ENCODE assay signal across 11 cellular contexts in the genomic region with DNA sequence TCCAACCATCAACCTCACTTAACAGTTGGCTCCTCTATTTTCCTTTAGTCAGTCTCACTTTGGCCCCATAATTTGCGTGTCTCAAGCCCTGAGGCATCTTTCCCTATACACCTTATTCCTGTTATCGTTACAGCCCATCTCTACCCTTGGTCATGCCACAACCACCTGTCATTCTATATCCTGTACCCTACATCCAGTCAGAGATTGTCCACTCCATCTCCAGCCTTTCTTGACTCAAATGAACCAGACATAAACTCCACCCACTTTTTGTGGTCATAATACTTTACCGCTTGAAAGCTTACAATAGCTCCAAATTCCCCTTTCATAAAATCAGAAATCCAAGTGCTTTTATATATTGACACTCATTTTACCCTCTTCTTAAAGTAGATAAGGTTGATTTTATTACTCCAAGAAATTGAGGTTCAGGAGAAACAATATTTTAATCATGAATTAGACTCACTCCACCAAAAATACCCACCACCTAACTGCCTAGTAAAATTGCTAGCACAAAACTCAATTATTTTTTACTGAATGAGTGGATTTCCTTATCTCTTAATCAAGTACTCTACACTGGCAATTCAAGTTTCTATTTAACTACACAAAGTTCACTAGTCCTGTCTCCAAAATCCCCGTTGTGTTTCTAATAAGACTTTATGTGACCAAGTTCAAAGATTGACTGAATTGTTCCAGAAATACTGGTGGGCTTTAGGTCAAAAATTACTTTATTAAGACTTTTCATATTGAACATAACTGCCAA. TPM values are rescaled to one million over a fixed set of nuclear protein-coding genes. Genes with fewer than 3 reads are reported as not detected.
DNase-seq lines count a peak whose midpoint lies in the region; ATAC-seq, FAIRE-seq and TF ChIP-seq lines count a peak whose summit lies in the region.
"Had no signal": no experiment of that assay in that cellular context is flagged by ENCODE, and none has a peak within 500 bp of the region (broad histone marks: within the 10 kb centered on the region; RNA-seq: fewer than 3 reads in every experiment).

No MANE protein-coding gene starts in this region.

- no peak for TF ChIP-seq POLR2A in GM12878 (IDR thresholded peaks at IDR 0.05; ENCODE audit: low read depth, low read length)

- no peak overlapping the region for H3K9ac ChIP-seq in GM12878 (ENCODE audit: control insufficient read depth, insufficient read depth, low read length)

- H3K9me3 ChIP-seq in GM12878 (replicated peaks; ENCODE audit: control insufficient read depth, insufficient read depth, low read length), result peaks cover 2% of the 10 kb centered on the region; the same call in 2 of the 3 replicates

- no peak for TF ChIP-seq CTCF in GM06990 (IDR thresholded peaks at IDR 0.05; ENCODE audit: insufficient read depth, low read length, poor library complexity, severe bottlenecking)
- no peak for TF ChIP-seq CTCF in GM12878 (IDR thresholded peaks at IDR 0.05 in 2 of 3, conservative IDR thresholded peaks at IDR 0.05 in 1 of 3; ENCODE audit: control insufficient read depth in 2 of 3, extremely low read depth in 1 of 3, insufficient read depth in 1 of 3, low read depth in 3 of 3, low read length in 3 of 3)

- RAD21 ChIA-PET in GM12878 (lab: Charles Lee; ENCODE audit: unreplicated experiment), result interaction anchor here (0.6 to 1.4 kb wide), 3 partner anchors 10 to 33 kb away, joined by 3 read pairs; a partner anchor contains a TSS

- no peak overlapping the region for H2AFZ ChIP-seq in GM12878 (ENCODE audit: control insufficient read depth, low read depth, low read length)

- H3K27me3 ChIP-seq in GM06990 (replicated peaks; ENCODE audit: control insufficient read depth, insufficient read depth, low read length) (no peaks in the 10 kb centered on the region), GM12878 (replicated peaks in 1 of 2; ENCODE audit: control insufficient read depth in 2 of 2, insufficient read depth in 2 of 2, low read length in 1 of 2) (no peaks in the 10 kb centered on the region)

- ATAC-seq in GM18907 (IDR thresholded peaks at IDR 0.05; ENCODE audit: unreplicated experiment), result peak; percentile 74
- peak; percentile 92 for ATAC-seq in HG03378 (IDR thresholded peaks at IDR 0.05; ENCODE audit: unreplicated experiment)
- ATAC-seq in GM12878, result peak; percentile 95

- no peaks in the 10 kb centered on the region for H3K36me3 ChIP-seq in GM06990 (ENCODE audit: control insufficient read depth, insufficient read depth, low read length)
- H3K36me3 ChIP-seq in GM12878 (ENCODE audit: control insufficient read depth in 2 of 2, insufficient read depth in 2 of 2, low read length in 1 of 2), result no peaks in the 10 kb centered on the region

- H3K79me2 ChIP-seq in GM12878 (ENCODE audit: control insufficient read depth, insufficient read depth, low read length), result no peaks in the 10 kb centered on the region

- H3K27ac ChIP-seq in GM12878 (ENCODE audit: control insufficient read depth, insufficient read depth), result no peak overlapping the region

- no peak for TF ChIP-seq EP300 in GM12878 (IDR thresholded peaks at IDR 0.05; ENCODE audit: borderline replicate concordance in 1 of 2, control insufficient read depth in 1 of 2, low read depth in 2 of 2, low read length in 2 of 2)

- SMC1A ChIA-PET in GM12878 (lab: Charles Lee; ENCODE audit: uncharacterized antibody, unreplicated experiment), result no interaction called here

- 32% methylated on average over 4 of the region's 4 CpGs for WGBS in GM12878 (ENCODE audit: insufficient coverage, insufficient replicate concordance, low lambda C conversion rate, missing lambda C conversion rate)

- H3K4me2 ChIP-seq in GM12878 (ENCODE audit: control insufficient read depth, insufficient read depth), result peak overlapping the region; percentile 35; the same call in 1 of the 2 replicates

- no peak for FAIRE-seq in GM12878 (lab: Jason Lieb, UNC)
- FAIRE-seq: keratinocyte had no signal

- no peak for TF ChIP-seq RAD21 in GM12878 (IDR thresholded peaks at IDR 0.05; ENCODE audit: insufficient read depth, low read depth, low read length)

- DNase-seq in GM06990 (ENCODE audit: extremely low read depth, insufficient read length) (peak; percentile 36), GM12878 (ENCODE audit: low read depth, low spot score) (no peak), hippocampal formation (lab: John Stamatoyannopoulos, UW) (no peak), Kasumi-1 (lab: John Stamatoyannopoulos, UW) (no peak), globus pallidus (ENCODE audit: low spot score) (no peak), G401 (ENCODE audit: low spot score) (no peak)
- DNase-seq: NCI-H1092 had no signal

- BruUV-seq in GM12878 (replicated peaks; lab: Mats Ljungman, UMichigan), result no TSS peak

- CTCF ChIA-PET in GM12878 (lab: Yijun Ruan, JAX), result interaction anchor here (0.6 to 0.9 kb wide), 2 partner anchors 10 to 33 kb away, joined by 3 to 4 read pairs; no protein-coding TSS in a partner anchor

- intact Hi-C loops in GM12878 (cut with micrococcal nuclease; ENCODE audit: unreplicated experiment), result loop anchor here (2.0 kb wide), 1 partner anchor 32 kb away; no protein-coding TSS in a partner anchor

- no peaks in the 10 kb centered on the region for H4K20me1 ChIP-seq in GM12878 (ENCODE audit: control insufficient read depth, insufficient read depth)

- peaks cover 5% of the 10 kb centered on the region for H3K4me1 ChIP-seq in GM12878 (ENCODE audit: control insufficient read depth, insufficient read depth, low read length)

- in situ Hi-C loops in GM12878 (cut with MboI), result no loop called here
- in situ Hi-C loops in G401 (cut with HindIII; ENCODE audit: low sequenced_read_pairs), result no loop called here

- POLR2A ChIA-PET in GM12878 (lab: Charles Lee), result interaction anchor here (0.5 to 0.6 kb wide), 2 partner anchors 64 to 135 kb away, joined by 4 read pairs; no protein-coding TSS in a partner anchor

- no peak overlapping the region for H3K4me3 ChIP-seq in GM06990 (replicated peaks; ENCODE audit: low read depth, low read length)
- H3K4me3 ChIP-seq in GM12878, result no peak overlapping the region

TF ChIP-seq in GM12878, 131 proteins besides CTCF, POLR2A, EP300 and RAD21 (continues in another document):
- TF ChIP-seq HDGF (IDR thresholded peaks at IDR 0.05) (no peak), BCL11A (IDR thresholded peaks at IDR 0.05; ENCODE audit: low read depth, low read length) (no peak), HDAC2 (IDR thresholded peaks at IDR 0.05) (no peak), MYC (IDR thresholded peaks at IDR 0.05; ENCODE audit: insufficient read depth, insufficient read length, insufficient replicate concordance, low read length, severe bottlenecking) (no peak), RUNX3 (IDR thresholded peaks at IDR 0.05; ENCODE audit: low read length) (peak; percentile 76), YY1 (IDR thresholded peaks at IDR 0.05; ENCODE audit: low read depth, low read length) (no peak), CBFB (IDR thresholded peaks at IDR 0.05; ENCODE audit: low read depth) (no peak), SPI1 (IDR thresholded peaks at IDR 0.05; ENCODE audit: borderline replicate concordance, insufficient read depth, low read depth, low read length) (no peak), STAT3 (IDR thresholded peaks at IDR 0.05; ENCODE audit: low read depth, low read length) (no peak), MEF2A (IDR thresholded peaks at IDR 0.05; ENCODE audit: insufficient read depth, low read depth, low read length) (no peak), PML (IDR thresholded peaks at IDR 0.05; ENCODE audit: low read length) (no peak)
- TF ChIP-seq, protein P1, sequence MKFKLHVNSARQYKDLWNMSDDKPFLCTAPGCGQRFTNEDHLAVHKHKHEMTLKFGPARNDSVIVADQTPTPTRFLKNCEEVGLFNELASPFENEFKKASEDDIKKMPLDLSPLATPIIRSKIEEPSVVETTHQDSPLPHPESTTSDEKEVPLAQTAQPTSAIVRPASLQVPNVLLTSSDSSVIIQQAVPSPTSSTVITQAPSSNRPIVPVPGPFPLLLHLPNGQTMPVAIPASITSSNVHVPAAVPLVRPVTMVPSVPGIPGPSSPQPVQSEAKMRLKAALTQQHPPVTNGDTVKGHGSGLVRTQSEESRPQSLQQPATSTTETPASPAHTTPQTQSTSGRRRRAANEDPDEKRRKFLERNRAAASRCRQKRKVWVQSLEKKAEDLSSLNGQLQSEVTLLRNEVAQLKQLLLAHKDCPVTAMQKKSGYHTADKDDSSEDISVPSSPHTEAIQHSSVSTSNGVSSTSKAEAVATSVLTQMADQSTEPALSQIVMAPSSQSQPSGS (IDR thresholded peaks at IDR 0.05; ENCODE audit: low read length), result peak; percentile 53; the same call in 1 of the 2 replicates
- TF ChIP-seq, protein P2, sequence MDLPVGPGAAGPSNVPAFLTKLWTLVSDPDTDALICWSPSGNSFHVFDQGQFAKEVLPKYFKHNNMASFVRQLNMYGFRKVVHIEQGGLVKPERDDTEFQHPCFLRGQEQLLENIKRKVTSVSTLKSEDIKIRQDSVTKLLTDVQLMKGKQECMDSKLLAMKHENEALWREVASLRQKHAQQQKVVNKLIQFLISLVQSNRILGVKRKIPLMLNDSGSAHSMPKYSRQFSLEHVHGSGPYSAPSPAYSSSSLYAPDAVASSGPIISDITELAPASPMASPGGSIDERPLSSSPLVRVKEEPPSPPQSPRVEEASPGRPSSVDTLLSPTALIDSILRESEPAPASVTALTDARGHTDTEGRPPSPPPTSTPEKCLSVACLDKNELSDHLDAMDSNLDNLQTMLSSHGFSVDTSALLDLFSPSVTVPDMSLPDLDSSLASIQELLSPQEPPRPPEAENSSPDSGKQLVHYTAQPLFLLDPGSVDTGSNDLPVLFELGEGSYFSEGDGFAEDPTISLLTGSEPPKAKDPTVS (IDR thresholded peaks at IDR 0.05; ENCODE audit: low read depth, low read length), result no peak

RNA-seq across cellular contexts. Expression of a gene that starts 9.1 kb away (rescaled TPM):
- 0.23 TPM in 1 of 2 replicates, not detected in the other for total RNA-seq in GM12878 (2013; cell fraction: nucleolus; rRNA removed)
- total RNA-seq in GM12878 (2014; rRNA removed), result 12.4 and 13.0 TPM in 2 replicates
- 10.5 and 10.6 TPM in 2 replicates for total RNA-seq in GM12878 (2014; rRNA removed; fragmentation: Illumina TruSeq; extraction: Trizol)
- 7.9 and 8.6 TPM in 2 replicates for total RNA-seq in GM12878 (2021)
- 0.51 TPM for polyA plus RNA-seq in GM12878 (2011; ENCODE audit: low read depth)
- 0.32 and 0.41 TPM in 2 replicates for polyA plus RNA-seq in GM12878 (2011; rRNA removed)
- polyA plus RNA-seq in GM12878 (2011; cell fraction: cytosol; rRNA removed), result 0.32 and 0.37 TPM in 2 replicates
- polyA plus RNA-seq in GM12878 (2011; cell fraction: nucleus; rRNA removed), result 0.16 and 0.23 TPM in 2 replicates
- polyA plus RNA-seq in GM12878 (2012), result 0.41 and 0.62 TPM in 2 replicates
- polyA plus RNA-seq in GM12878 (2014; fragmentation: Illumina TruSeq; extraction: Trizol), result 8.5 TPM in 2 replicates
- 1 to 10 TPM; 1.0 to 2.9 TPM for polyA plus RNA-seq in GM12878 (2014; fragmentation: Nextera tagmentation; extraction: Ambion mirVana)
- polyA plus RNA-seq in GM12878 (2014; rRNA removed), result 6.4 and 7.2 TPM in 2 replicates
- 1 to 10 TPM; 3.1 to 3.3 TPM for polyA plus RNA-seq in GM12878 (2016; fragmentation: Nextera tagmentation; extraction: Ambion mirVana)
- polyA minus RNA-seq in GM12878 (2011; rRNA and poly(A)+ RNA removed), result 0.77 and 1.0 TPM in 2 replicates
- 0.40 TPM in 1 of 2 replicates, not detected in the other for polyA minus RNA-seq in GM12878 (2011; cell fraction: cytosol; rRNA and poly(A)+ RNA removed)
- 0.12 and 0.48 TPM in 2 replicates for polyA minus RNA-seq in GM12878 (2011; cell fraction: nucleus; rRNA and poly(A)+ RNA removed)
- total RNA-seq in G401 (2014; rRNA removed; shearing (Covaris generic)), result 0.06 and 0.07 TPM in 2 replicates
- total RNA-seq: RPMI7951 had no signal
- polyA plus RNA-seq: keratinocyte had no signal
